In the genomic region with DNA sequence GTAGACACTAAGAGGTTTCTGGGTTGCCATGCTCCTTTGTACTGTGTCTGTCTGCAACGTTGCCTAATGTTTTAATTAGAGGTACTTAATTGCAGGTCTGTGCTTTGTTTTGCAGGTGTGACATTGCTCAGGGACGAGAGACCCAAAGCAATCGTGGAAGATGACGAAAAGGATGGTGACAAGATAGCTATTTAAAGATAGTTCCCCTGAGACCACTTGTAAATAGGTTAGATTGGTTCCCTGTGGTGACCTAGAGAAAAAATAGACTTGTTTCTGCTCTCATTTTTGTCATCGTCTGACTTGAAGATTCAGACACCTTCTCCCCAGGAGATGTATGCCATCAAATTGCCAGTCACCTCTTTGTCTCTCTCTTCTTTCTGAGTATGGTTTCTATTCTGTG, we compare ENCODE assay signal across 29 cellular contexts. TPM values are rescaled to one million over a fixed set of nuclear protein-coding genes. Genes with fewer than 3 reads are reported as not detected.
"Had no signal": no experiment of that assay in that cellular context is flagged by ENCODE, and none has a peak within 500 bp of the region (broad histone marks: within the 10 kb centered on the region; RNA-seq: fewer than 3 reads in every experiment).

No MANE protein-coding gene starts in this region.

- H3K36me3 Mint-ChIP-seq: activated naive CD8-positive, alpha-beta T cell treated with anti-CD3 and anti-CD28 coated beads for 36 hours; natural killer cell; stimulated activated naive B cell treated with anti-CD40 and anti-IgM and Interleukin-4, amounts not matched to agents 10 μg/mL and 1 μg/mL and 100 μg/mL, for 72 hours had no signal

- H3K4me1 Mint-ChIP-seq: activated CD4-positive, alpha-beta T cell treated with anti-CD3 and anti-CD28 coated beads for 36 hours; activated naive CD8-positive, alpha-beta T cell treated with anti-CD3 and anti-CD28 coated beads for 36 hours; central memory CD8-positive, alpha-beta T cell; natural killer cell; stimulated activated naive B cell treated with anti-CD40 and anti-IgM and Interleukin-4, amounts not matched to agents 10 μg/mL and 1 μg/mL and 100 μg/mL, for 72 hours had no signal

- H3K4me1 ChIP-seq: breast epithelium, left ventricle myocardium inferior, prostate gland, transverse colon had no signal

- H3K9me3 ChIP-seq: breast epithelium, left ventricle myocardium inferior, neutrophil, ovary, prostate gland, transverse colon had no signal

- DNase-seq: activated B cell treated with CpG ODN at 0.5 μM for 24 hours; activated CD4-positive, alpha-beta T cell treated with anti-CD3 and anti-CD28 coated beads for 36 hours; activated CD4-positive, alpha-beta T cell treated with anti-CD3 and anti-CD28 coated beads, Interleukin-2, amount 50 U/mL, for 4 hours; activated CD8-positive, alpha-beta memory T cell treated with anti-CD3 and anti-CD28 coated beads for 24 hours; activated CD8-positive, alpha-beta memory T cell treated with anti-CD3 and anti-CD28 coated beads, Interleukin-2, amount 50 U/mL, for 48 hours; activated naive CD4-positive, alpha-beta T cell treated with Interleukin-2 at 50 U/mL for 16 hours; activated naive CD8-positive, alpha-beta T cell treated with anti-CD3 and anti-CD28 coated beads for 36 hours; activated T-cell treated with anti-CD3 and anti-CD28 coated beads, Interleukin-2, amount 50 U/mL, for 4 hours; effector memory CD4-positive, alpha-beta T cell; foreskin melanocyte; hippocampal formation; kidney glomerular epithelial cell; left ventricle myocardium inferior; mammary epithelial cell; midbrain; natural killer cell; ovary; stimulated activated CD4-positive, alpha-beta T cell treated with anti-CD3 and anti-CD28 coated beads, Interleukin-2, amount 100 ng/mL, for 48 hours; stimulated activated CD8-positive, alpha-beta memory T cell treated with anti-CD3 and anti-CD28 coated beads, Interleukin-4, amount 100 ng/mL, for 48 hours; stimulated activated naive B cell treated with anti-CD40 and anti-IgM and Interleukin-4, amounts not matched to agents 10 μg/mL and 1 μg/mL and 100 μg/mL, for 72 hours; transverse colon had no signal

- H3K27me3 ChIP-seq: breast epithelium, neutrophil, ovary, transverse colon had no signal

- H3K4me3 ChIP-seq: breast epithelium, left ventricle myocardium inferior, ovary, prostate gland, transverse colon had no signal

- H3K27ac ChIP-seq: breast epithelium, left ventricle myocardium inferior, neutrophil, ovary, prostate gland, transverse colon had no signal

- H3K27me3 Mint-ChIP-seq: activated B cell treated with CpG ODN at 0.5 μM for 24 hours; activated CD4-positive, alpha-beta T cell treated with anti-CD3 and anti-CD28 coated beads for 36 hours; activated naive CD8-positive, alpha-beta T cell treated with anti-CD3 and anti-CD28 coated beads for 36 hours; central memory CD8-positive, alpha-beta T cell; stimulated activated naive B cell treated with anti-CD40 and anti-IgM and Interleukin-4, amounts not matched to agents 10 μg/mL and 1 μg/mL and 100 μg/mL, for 72 hours had no signal

- H3K36me3 ChIP-seq: breast epithelium, neutrophil, ovary, prostate gland, transverse colon had no signal

- H3K9me3 Mint-ChIP-seq: activated B cell treated with CpG ODN at 0.5 μM for 24 hours; activated naive CD8-positive, alpha-beta T cell treated with anti-CD3 and anti-CD28 coated beads for 36 hours; activated T-cell treated with anti-CD3 and anti-CD28 coated beads, Interleukin-2, amount 50 U/mL, for 4 hours had no signal

- H3K4me3 Mint-ChIP-seq: activated B cell treated with CpG ODN at 0.5 μM for 24 hours; activated CD4-positive, alpha-beta T cell treated with anti-CD3 and anti-CD28 coated beads for 36 hours; activated naive CD8-positive, alpha-beta T cell treated with anti-CD3 and anti-CD28 coated beads for 36 hours; activated T-cell treated with anti-CD3 and anti-CD28 coated beads, Interleukin-2, amount 50 U/mL, for 4 hours; central memory CD8-positive, alpha-beta T cell; natural killer cell; stimulated activated naive B cell treated with anti-CD40 and anti-IgM and Interleukin-4, amounts not matched to agents 10 μg/mL and 1 μg/mL and 100 μg/mL, for 72 hours had no signal

- FAIRE-seq: colon, urothelium cell line had no signal

- H3K27ac Mint-ChIP-seq: activated B cell treated with CpG ODN at 0.5 μM for 24 hours; activated CD4-positive, alpha-beta T cell treated with anti-CD3 and anti-CD28 coated beads for 36 hours; activated naive CD8-positive, alpha-beta T cell treated with anti-CD3 and anti-CD28 coated beads for 36 hours; natural killer cell; stimulated activated naive B cell treated with anti-CD40 and anti-IgM and Interleukin-4, amounts not matched to agents 10 μg/mL and 1 μg/mL and 100 μg/mL, for 72 hours had no signal

- ATAC-seq: activated CD4-positive, alpha-beta T cell treated with anti-CD3 and anti-CD28 coated beads for 36 hours; activated T-cell treated with anti-CD3 and anti-CD28 coated beads, Interleukin-2, amount 50 U/mL, for 4 hours; natural killer cell; stimulated activated naive B cell treated with anti-CD40 and anti-IgM and Interleukin-4, amounts not matched to agents 10 μg/mL and 1 μg/mL and 100 μg/mL, for 72 hours had no signal

RNA-seq across cellular contexts. Expression of a gene that starts 20.1 kb away (rescaled TPM):
- total RNA-seq: activated B cell treated with CpG ODN at 0.5 μM for 24 hours; activated CD4-positive, alpha-beta T cell treated with anti-CD3 and anti-CD28 coated beads for 36 hours; activated naive CD8-positive, alpha-beta T cell treated with anti-CD3 and anti-CD28 coated beads for 36 hours; activated T-cell treated with anti-CD3 and anti-CD28 coated beads, Interleukin-2, amount 50 U/mL, for 4 hours; breast epithelium; dermis microvascular lymphatic vessel endothelial cell; left ventricle myocardium inferior; mammary epithelial cell; natural killer cell; prostate gland; transverse colon had no signal
- polyA plus RNA-seq: esophagus, mammary epithelial cell, ovary had no signal
